Comparison of ENCODE assay signal across 1 cellular context in genomic region chr3:44648564-44649229, GRCh38.
TF ChIP-seq lines count a peak whose summit lies in the region.

Gene ZNF35, plus strand, starts transcription at chr3:44648732. Its CDS starts 2,336 bp downstream, at chr3:44651068.

TF ChIP-seq in K562, 482 proteins besides CTCF, POLR2A, EP300 and RAD21 (continued from another document and continues in another):
- no peak for TF ChIP-seq HMGXB4 (CRISPR knock-in tag; IDR thresholded peaks at IDR 0.05)
- 0 out of 2 replicates have a peak, but pooled peaks have one; percentile 20 for TF ChIP-seq KLF10 (CRISPR knock-in tag; IDR thresholded peaks at IDR 0.05)
- 0 out of 2 replicates have a peak, but pooled peaks have one; percentile 54 for TF ChIP-seq ZEB2 (IDR thresholded peaks at IDR 0.05)
- no peak for TF ChIP-seq SMARCE1 (IDR thresholded peaks at IDR 0.05)
- TF ChIP-seq SMAD3 (CRISPR knock-in tag; conservative IDR thresholded peaks at IDR 0.05): peak; percentile 45; the same call in 1 of the 2 replicates
- TF ChIP-seq ARID4B (CRISPR knock-in tag; IDR thresholded peaks at IDR 0.05): peak; percentile 86
- no peak for TF ChIP-seq GATA2 (CRISPR knock-in tag; IDR thresholded peaks at IDR 0.05)
- peak in 1 of 2 experiments; percentile 88; a peak in 3 of 4 replicates for TF ChIP-seq UBTF (IDR thresholded peaks at IDR 0.05; ENCODE audit: borderline replicate concordance in 1 of 2, low read depth in 2 of 2, low read length in 2 of 2)
- peak; percentile 51 for TF ChIP-seq RBM22 (IDR thresholded peaks at IDR 0.05; ENCODE audit: low read depth, low read length, poor library complexity, severe bottlenecking)
- no peak for TF ChIP-seq SRSF9 (IDR thresholded peaks at IDR 0.05; ENCODE audit: borderline replicate concordance, low read depth, low read length)
- no peak for TF ChIP-seq HSF4 (CRISPR knock-in tag; IDR thresholded peaks at IDR 0.05; ENCODE audit: borderline replicate concordance)
- TF ChIP-seq ADNP (tag; IDR thresholded peaks at IDR 0.05): no peak
- peak in 2 of 3 experiments; percentile 68 to 78 for TF ChIP-seq YY1 (IDR thresholded peaks at IDR 0.05; ENCODE audit: borderline replicate concordance in 1 of 3, control insufficient read depth in 1 of 3, extremely low read depth in 1 of 3, insufficient read depth in 3 of 3, insufficient read length in 1 of 3, insufficient replicate concordance in 2 of 3, low read depth in 1 of 3, low read length in 2 of 3)
- TF ChIP-seq ETV6 (IDR thresholded peaks at IDR 0.05; ENCODE audit: borderline replicate concordance in 1 of 2, low read depth in 2 of 2, low read length in 1 of 2): no peak
- 0 out of 2 replicates have a peak, but pooled peaks have one; percentile 20 for TF ChIP-seq ETV6 (CRISPR knock-in tag; IDR thresholded peaks at IDR 0.05; ENCODE audit: borderline replicate concordance)
- TF ChIP-seq CUX1 (CRISPR knock-in tag; IDR thresholded peaks at IDR 0.05): no peak
- TF ChIP-seq ELF2 (CRISPR knock-in tag; IDR thresholded peaks at IDR 0.05): peak; percentile 63; the same call in 1 of the 2 replicates
- peak; percentile 98 for TF ChIP-seq ZBTB40 (IDR thresholded peaks at IDR 0.05)
- no peak for TF ChIP-seq ZBTB40 (CRISPR knock-in tag; IDR thresholded peaks at IDR 0.05)
- TF ChIP-seq HCFC1 (IDR thresholded peaks at IDR 0.05; ENCODE audit: low read depth, low read length): peak; percentile 81
- peak; percentile 25 for TF ChIP-seq CCNT2 (IDR thresholded peaks at IDR 0.05; ENCODE audit: borderline replicate concordance, extremely low read depth, insufficient read length, low read depth, low read length)
- TF ChIP-seq TARDBP (IDR thresholded peaks at IDR 0.05): 0 out of 2 replicates have a peak, but pooled peaks have one; percentile 41
- TF ChIP-seq NFE2 (IDR thresholded peaks at IDR 0.05; ENCODE audit: low read depth): peak; percentile 22; the same call in 1 of the 2 replicates
- peak; percentile 75; the same call in 1 of the 2 replicates for TF ChIP-seq L3MBTL2 (IDR thresholded peaks at IDR 0.05)
- peak; percentile 33; the same call in 1 of the 2 replicates for TF ChIP-seq VEZF1 (CRISPR knock-in tag; IDR thresholded peaks at IDR 0.05)
- no peak for TF ChIP-seq ZNF79 (CRISPR knock-in tag; IDR thresholded peaks at IDR 0.05; ENCODE audit: low read depth)
- 0 out of 2 replicates have a peak, but pooled peaks have one; percentile 43 for TF ChIP-seq ZNF165 (CRISPR knock-in tag; IDR thresholded peaks at IDR 0.05; ENCODE audit: borderline replicate concordance)
